ENCODE assay signal across 20 cellular contexts in the genomic region with DNA sequence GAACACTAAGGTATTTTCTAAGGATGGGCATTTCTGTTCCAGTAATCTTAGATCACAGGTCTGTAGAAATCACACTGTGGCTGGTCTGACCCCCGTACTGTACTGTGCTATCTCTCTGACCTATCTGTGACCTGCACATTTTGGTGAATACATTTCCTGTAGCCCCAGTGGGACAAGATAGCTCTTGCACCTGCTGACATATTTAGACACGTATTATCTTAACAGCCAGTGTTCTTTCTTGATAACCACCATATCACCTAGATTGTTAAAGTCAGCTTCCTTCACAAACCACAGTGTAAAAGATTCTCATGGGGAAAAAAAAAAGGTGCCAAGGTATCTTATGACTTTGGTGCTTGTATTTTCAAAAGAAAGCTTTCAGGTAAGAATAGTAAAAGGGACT. TPM values are rescaled to one million over a fixed set of nuclear protein-coding genes. Genes with fewer than 3 reads are reported as not detected.
DNase-seq lines count a peak whose midpoint lies in the region; ATAC-seq and TF ChIP-seq lines count a peak whose summit lies in the region.
"Had no signal": no experiment of that assay in that cellular context is flagged by ENCODE, and none has a peak within 500 bp of the region (broad histone marks: within the 10 kb centered on the region; RNA-seq: fewer than 3 reads in every experiment).

No MANE protein-coding gene starts in this region.

- H3K27me3 Mint-ChIP-seq in immature natural killer cell (ENCODE audit: low read depth in 3 of 3) = peaks cover 6 to 10% (median 9%) of the 10 kb centered on the region in 3 donors

- no peaks in the 10 kb centered on the region for H3K9me3 Mint-ChIP-seq in immature natural killer cell
- H3K9me3 Mint-ChIP-seq: endodermal cell had no signal

- WGBS in testis, 2 donors = 68 to 75% methylated on average over 2 of the region's 2 CpGs

- peak overlapping the region; percentile 58 to 96 (median 90) for H3K27ac Mint-ChIP-seq in immature natural killer cell
- H3K27ac Mint-ChIP-seq: endodermal cell had no signal

- peak; percentile 60 for ATAC-seq in GM18867 (IDR thresholded peaks at IDR 0.05; ENCODE audit: unreplicated experiment)
- ATAC-seq in GM19351 (IDR thresholded peaks at IDR 0.05; ENCODE audit: unreplicated experiment) = no peak
- ATAC-seq: Panc1, psoas muscle had no signal

- no peak overlapping the region for H3K4me3 ChIP-seq in testis
- H3K4me3 ChIP-seq: lung, psoas muscle had no signal

- no peak overlapping the region for H3K27ac ChIP-seq in testis
- H3K27ac ChIP-seq: psoas muscle had no signal

- H3K27me3 ChIP-seq in testis = no peaks in the 10 kb centered on the region

- peaks cover 58 to 61% of the 10 kb centered on the region in 2 donors for H3K4me1 Mint-ChIP-seq in immature natural killer cell

- H3K9me3 ChIP-seq in testis = no peaks in the 10 kb centered on the region
- H3K9me3 ChIP-seq: psoas muscle had no signal

- DNase-seq in NK-92 treated with Interleukin-12 subunit alpha and Interleukin-12 subunit beta, amount 100 ng/mL, for 24 hours (lab: John Stamatoyannopoulos, UW) = peak; percentile 12
- DNase-seq in NK-92 (lab: John Stamatoyannopoulos, UW; ENCODE audit: unreplicated experiment) (no peak), T-helper 9 cell (peak; percentile 12), immature natural killer cell (peak; percentile 82 to 85 (median 82)), CD1c-positive myeloid dendritic cell (ENCODE audit: extremely low spot score) (no peak), testis (no peak)
- DNase-seq: 8988T, C1 segment of cervical spinal cord, endodermal cell, Kasumi-1, NCI-H1930, NCI-H526 treated with DMSO at 0.1 percent for 48 hours, psoas muscle, substantia nigra had no signal

- no peak for TF ChIP-seq POLR2A in testis (IDR thresholded peaks at IDR 0.05)

- no peak for TF ChIP-seq CTCF in testis (IDR thresholded peaks at IDR 0.05)

- intact Hi-C loops in testis (cut with DNase I; ENCODE audit: low total_unique reads) = no loop called here

- H3K36me3 ChIP-seq in testis (ENCODE audit: low read depth, missing control alignments) = no peaks in the 10 kb centered on the region

- peak overlapping the region; percentile 60 to 76 (median 70) for H3K4me3 Mint-ChIP-seq in immature natural killer cell
- H3K4me3 Mint-ChIP-seq: endodermal cell, nephron had no signal

- peaks cover 0 to 6% (median 0%) of the 10 kb centered on the region in 3 donors for H3K36me3 Mint-ChIP-seq in immature natural killer cell

- H3K4me1 ChIP-seq in testis = no peaks in the 10 kb centered on the region
- H3K4me1 ChIP-seq: psoas muscle had no signal

RNA-seq across cellular contexts. Expression of gene TMEM247, which starts 39.8 kb away (rescaled TPM):
- polyA plus RNA-seq in immature natural killer cell = not detected
- 10 to 100 TPM; 18.5 to 27.2 TPM for total RNA-seq in testis
- 59.4 TPM for polyA plus RNA-seq in testis (ENCODE audit: insufficient read depth, low read depth, low replicate concordance)
- total RNA-seq: cardiac septum, endodermal cell, lung, psoas muscle had no signal
- polyA plus RNA-seq: lung, psoas muscle had no signal

Comparison
In these comparisons a context has a peak if more than half of its experiments do, and no peak if none do; other contexts are left out.
1. DNase-seq: peak in NK-92 treated with Interleukin-12 subunit alpha and Interleukin-12 subunit beta, amount 100 ng/mL, for 24 hours (single experiment), T-helper 9 cell (single experiment) and immature natural killer cell (3 of 3); none in NK-92 (single experiment), CD1c-positive myeloid dendritic cell (single experiment) and testis (single experiment).
2. RNA of gene TMEM247, which starts 39.8 kb away (polyA plus RNA-seq): 59.4 TPM in testis (single experiment); not detected in immature natural killer cell; every median in the first group is over 10 times any median in the second.